Comparison of ENCODE assay signal across 1 cellular context in the genomic region with DNA sequence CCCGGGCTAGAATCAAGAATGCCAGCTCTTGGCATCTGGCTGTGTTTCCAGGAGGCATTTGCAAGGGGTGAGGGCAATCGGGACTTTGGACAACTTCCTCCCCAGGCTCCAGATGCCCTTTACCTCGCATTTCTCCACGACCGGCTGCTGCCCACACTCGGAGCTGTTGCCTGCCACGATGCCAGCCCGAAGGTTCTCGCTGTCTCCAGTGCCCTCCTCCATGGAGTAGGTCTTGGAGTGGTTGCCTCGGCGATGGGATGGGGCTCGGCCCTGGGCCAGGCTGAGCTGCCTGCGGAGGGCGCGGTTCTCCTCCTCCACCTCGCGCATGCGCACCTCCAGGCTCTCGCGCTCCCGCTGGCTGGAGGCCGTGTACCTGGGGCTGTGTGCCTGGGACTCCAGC.
TF ChIP-seq lines count a peak whose summit lies in the region.

No MANE protein-coding gene starts in this region.

TF ChIP-seq in H1, 55 proteins besides CTCF, POLR2A, EP300 and RAD21 (continued from another document):
- TF ChIP-seq EGR1 (IDR thresholded peaks at IDR 0.05; ENCODE audit: borderline replicate concordance, low read depth, low read length) (no peak), CHD2 (IDR thresholded peaks at IDR 0.05; ENCODE audit: low read length) (no peak), SUZ12 (IDR thresholded peaks at IDR 0.05; ENCODE audit: low read length) (no peak), ASH2L (IDR thresholded peaks at IDR 0.05; ENCODE audit: low read length) (no peak), JUN (IDR thresholded peaks at IDR 0.05; ENCODE audit: low read depth, low read length) (no peak), EZH2 (IDR thresholded peaks at IDR 0.05; ENCODE audit: low read depth, low read length, severe bottlenecking) (no peak), CEBPB (IDR thresholded peaks at IDR 0.05; ENCODE audit: low read depth, low read length) (no peak), TAF7 (optimal IDR thresholded peaks at IDR 0.05; ENCODE audit: borderline replicate concordance, low read depth, low read length) (no peak), TEAD4 (IDR thresholded peaks at IDR 0.05; ENCODE audit: low read depth, low read length) (no peak)
